ENCODE assay signal across 27 cellular contexts in the genomic region with DNA sequence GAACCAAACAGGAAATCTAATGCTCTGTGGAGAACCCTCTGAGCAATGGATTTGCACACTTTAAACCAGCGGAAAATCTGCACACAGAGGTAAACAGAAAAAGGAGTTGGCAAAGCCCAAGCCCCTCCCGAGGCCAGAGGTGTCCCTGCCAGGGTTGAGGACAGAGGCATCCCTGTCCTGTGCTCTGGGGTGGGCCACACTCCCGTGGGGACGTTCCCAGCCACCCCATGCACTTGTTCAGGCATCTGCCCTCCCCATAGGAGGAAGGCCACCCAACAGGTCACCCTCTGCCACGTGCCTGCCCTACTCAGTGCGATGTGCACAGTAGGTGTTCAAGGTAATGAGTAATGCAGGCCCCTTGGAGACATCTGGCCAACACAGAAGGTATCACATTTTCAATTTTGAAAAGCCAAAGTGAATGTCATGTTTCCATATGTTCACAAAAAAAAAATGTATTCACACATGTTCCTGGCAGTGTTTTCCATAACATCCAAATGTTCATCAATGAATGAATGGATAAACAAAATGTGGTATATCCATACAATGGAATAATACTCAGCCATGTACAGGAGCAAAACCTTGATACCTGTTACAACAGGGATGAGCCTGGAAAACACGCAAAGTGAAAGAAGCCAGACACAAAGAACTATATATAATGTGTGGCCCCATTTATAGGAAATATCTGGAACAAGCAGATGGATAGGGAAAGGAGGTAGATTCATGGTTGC.
A peak's percentile ranks its signal among the peaks of the same experiment; 100 is the strongest.
DNase-seq lines count a peak whose midpoint lies in the region; ATAC-seq, FAIRE-seq and TF ChIP-seq lines count a peak whose summit lies in the region.
"Had no signal": no experiment of that assay in that cellular context is flagged by ENCODE, and none has a peak within 500 bp of the region (broad histone marks: within the 10 kb centered on the region; RNA-seq: fewer than 3 reads in every experiment).

No MANE protein-coding gene starts in this region.

- POLR2A ChIA-PET in HepG2 (lab: Yijun Ruan, JAX) = no interaction called here

- H3K36me3 Mint-ChIP-seq in stimulated activated memory B cell treated with anti-CD40 and anti-IgM and Interleukin-4, amounts not matched to agents 10 μg/mL and 1 μg/mL and 100 μg/mL, for 72 hours = no peaks in the 10 kb centered on the region
- H3K36me3 Mint-ChIP-seq: CD14-positive monocyte; CD8-positive, alpha-beta memory T cell had no signal

- H3K4me1 ChIP-seq in HepG2 (ENCODE audit: insufficient read depth, low read length) (peaks cover 11% of the 10 kb centered on the region), right lobe of liver (peaks cover 0 to 11% (median 4%) of the 10 kb centered on the region in 4 donors), sigmoid colon (no peaks in the 10 kb centered on the region), right atrium auricular region (no peaks in the 10 kb centered on the region)
- H3K4me1 ChIP-seq: BE2C had no signal

- no peak for TF ChIP-seq CTCF in HepG2 (CRISPR knock-in tag; IDR thresholded peaks at IDR 0.05)
- no peak for TF ChIP-seq CTCF in right lobe of liver (IDR thresholded peaks at IDR 0.05)
- no peak for TF ChIP-seq CTCF in sigmoid colon (IDR thresholded peaks at IDR 0.05)
- TF ChIP-seq CTCF in right atrium auricular region (IDR thresholded peaks at IDR 0.05) = no peak

- BruUV-seq in HepG2 (replicated peaks; lab: Mats Ljungman, UMichigan) = no TSS peak

- no peaks in the 10 kb centered on the region for H3K79me2 ChIP-seq in HepG2 (ENCODE audit: insufficient read depth, low read length)

- no peak overlapping the region for H3K4me3 ChIP-seq in HepG2 (replicated peaks in 1 of 3; ENCODE audit: insufficient read depth in 1 of 3, low read depth in 2 of 3, low read length in 3 of 3)
- no peak overlapping the region for H3K4me3 ChIP-seq in right lobe of liver
- H3K4me3 ChIP-seq in sigmoid colon = no peak overlapping the region
- H3K4me3 ChIP-seq in right atrium auricular region = no peak overlapping the region
- H3K4me3 ChIP-seq: A549; BLaER1 treated with 17β-estradiol and CSF1 and Interleukin-3, amounts not matched to agents 10 nM and 100 nM; GM12878; GM23338 had no signal

- H3K27ac ChIP-seq in HepG2 (ENCODE audit: extremely low read length, insufficient read depth, low read length) (no peak overlapping the region), right lobe of liver (no peak overlapping the region), sigmoid colon (no peak overlapping the region), right atrium auricular region (no peak overlapping the region)
- H3K27ac ChIP-seq: A549; BLaER1 treated with 17β-estradiol and CSF1 and Interleukin-3, amounts not matched to agents 10 nM and 100 nM had no signal

- no peaks in the 10 kb centered on the region for H4K20me1 ChIP-seq in HepG2 (ENCODE audit: insufficient read depth, low read length)
- H4K20me1 ChIP-seq: BLaER1 treated with 17β-estradiol and CSF1 and Interleukin-3, amounts not matched to agents 10 nM and 100 nM had no signal

- H3K27me3 Mint-ChIP-seq in stimulated activated memory B cell treated with anti-CD40 and anti-IgM and Interleukin-4, amounts not matched to agents 10 μg/mL and 1 μg/mL and 100 μg/mL, for 72 hours = no peaks in the 10 kb centered on the region

- intact Hi-C loops in HepG2 (cut with micrococcal nuclease; ENCODE audit: unreplicated experiment) (no loop called here), right lobe of liver (cut with DNase I) (no loop called here), sigmoid colon (cut with DNase I) (no loop called here)

- no peaks in the 10 kb centered on the region for H3K9me3 Mint-ChIP-seq in stimulated activated memory B cell treated with anti-CD40 and anti-IgM and Interleukin-4, amounts not matched to agents 10 μg/mL and 1 μg/mL and 100 μg/mL, for 72 hours
- H3K9me3 Mint-ChIP-seq: CD4-positive, alpha-beta T cell had no signal

- H3K9ac ChIP-seq in HepG2 (ENCODE audit: insufficient read depth, low read depth, low read length) = no peak overlapping the region
- H3K9ac ChIP-seq: BLaER1 treated with 17β-estradiol and CSF1 and Interleukin-3, amounts not matched to agents 10 nM and 100 nM had no signal

- no peaks in the 10 kb centered on the region for H3K9me3 ChIP-seq in HepG2 (ENCODE audit: low read length)
- H3K9me3 ChIP-seq in right lobe of liver = no peaks in the 10 kb centered on the region
- H3K9me3 ChIP-seq in sigmoid colon = peaks cover 0 to 2% (median 0%) of the 10 kb centered on the region in 4 donors
- peaks cover 0 to 8% of the 10 kb centered on the region in 2 donors for H3K9me3 ChIP-seq in right atrium auricular region
- H3K9me3 ChIP-seq: BE2C had no signal

- in situ Hi-C loops in HepG2 (cut with HindIII; ENCODE audit: extremely low pct_ligation_motif_present, low pct_unique_long_range_greater_than_20kb) = no loop called here

- no peaks in the 10 kb centered on the region for H3K4me1 Mint-ChIP-seq in stimulated activated memory B cell treated with anti-CD40 and anti-IgM and Interleukin-4, amounts not matched to agents 10 μg/mL and 1 μg/mL and 100 μg/mL, for 72 hours
- H3K4me1 Mint-ChIP-seq: CD8-positive, alpha-beta memory T cell had no signal

- no peak for DNase-seq in HepG2 (ENCODE audit: low spot score)
- no peak for DNase-seq in right lobe of liver
- peak; percentile 51 for DNase-seq in mesenteric fat pad (ENCODE audit: low spot score)
- DNase-seq in sigmoid colon = peak; percentile 54
- DNase-seq in right atrium auricular region (ENCODE audit: low spot score) = no peak
- DNase-seq in RPMI8226 = no peak
- DNase-seq: 8988T; ACHN; AML-193; BE2C; CD4-positive, alpha-beta T cell; CD8-positive, alpha-beta memory T cell; DMS 273 treated with DMSO at 0.1 percent for 48 hours; DMS79; EL; GDM1; H9; HFFc6 had no signal

- TF ChIP-seq POLR2A in HepG2 (IDR thresholded peaks at IDR 0.05; ENCODE audit: insufficient read depth in 1 of 2, low read depth in 2 of 2, low read length in 2 of 2) (no peak), right lobe of liver (IDR thresholded peaks at IDR 0.05) (no peak), sigmoid colon (IDR thresholded peaks at IDR 0.05) (no peak)

- no peak overlapping the region for H3K4me3 Mint-ChIP-seq in stimulated activated memory B cell treated with anti-CD40 and anti-IgM and Interleukin-4, amounts not matched to agents 10 μg/mL and 1 μg/mL and 100 μg/mL, for 72 hours
- H3K4me3 Mint-ChIP-seq: CD14-positive monocyte; CD4-positive, alpha-beta T cell; CD8-positive, alpha-beta memory T cell; GM23338; H9; HFFc6 had no signal

- peaks cover 10 to 41% of the 10 kb centered on the region in 2 experiments; a peak in 4 of 5 replicates for H3K27me3 ChIP-seq in HepG2 (ENCODE audit: control insufficient read depth in 1 of 2, insufficient read depth in 2 of 2, low read length in 2 of 2)
- H3K27me3 ChIP-seq in right lobe of liver = no peaks in the 10 kb centered on the region
- H3K27me3 ChIP-seq in sigmoid colon = no peaks in the 10 kb centered on the region
- H3K27me3 ChIP-seq in right atrium auricular region = no peaks in the 10 kb centered on the region
- H3K27me3 ChIP-seq: BE2C; BLaER1 treated with 17β-estradiol and CSF1 and Interleukin-3, amounts not matched to agents 10 nM and 100 nM had no signal

- no peak overlapping the region for H3K4me2 ChIP-seq in HepG2 (ENCODE audit: low read depth, low read length)
- H3K4me2 ChIP-seq: A549; BLaER1 treated with 17β-estradiol and CSF1 and Interleukin-3, amounts not matched to agents 10 nM and 100 nM; GM23338 had no signal

- TF ChIP-seq EP300 in HepG2 (IDR thresholded peaks at IDR 0.05; ENCODE audit: low read depth in 2 of 2, low read length in 2 of 2) = no peak
- TF ChIP-seq EP300 in HepG2 (CRISPR knock-in tag; IDR thresholded peaks at IDR 0.05; ENCODE audit: borderline replicate concordance) = no peak
- TF ChIP-seq EP300 in sigmoid colon (IDR thresholded peaks at IDR 0.05) = no peak

- WGBS in HepG2 (ENCODE audit: low lambda C conversion rate) = 23% methylated on average over 5 of the region's 7 CpGs
- WGBS in right lobe of liver (ENCODE audit: insufficient coverage, low coverage, low lambda C conversion rate, missing lambda C conversion rate) = 48% methylated on average over 4 of the region's 7 CpGs
- 60 to 81% methylated on average over 7 of the region's 7 CpGs for WGBS in sigmoid colon, 2 donors

- FAIRE-seq in HepG2 (lab: Jason Lieb, UNC) = no peak
- FAIRE-seq: A549, D721Med, GM12878, GM19239 had no signal

- H2AFZ ChIP-seq in HepG2 (ENCODE audit: low read length) = no peak overlapping the region
- H2AFZ ChIP-seq: GM23338 had no signal

- no peaks in the 10 kb centered on the region for H3K36me3 ChIP-seq in HepG2 (replicated peaks in 1 of 2; ENCODE audit: control insufficient read depth in 1 of 2, insufficient read depth in 2 of 2, low read length in 2 of 2)
- no peaks in the 10 kb centered on the region for H3K36me3 ChIP-seq in right lobe of liver
- H3K36me3 ChIP-seq in sigmoid colon = no peaks in the 10 kb centered on the region
- H3K36me3 ChIP-seq in right atrium auricular region = no peaks in the 10 kb centered on the region
- H3K36me3 ChIP-seq: BLaER1 treated with 17β-estradiol and CSF1 and Interleukin-3, amounts not matched to agents 10 nM and 100 nM had no signal

- ATAC-seq in HepG2 (no peak), right lobe of liver (no peak)
- no peak for ATAC-seq in stimulated activated memory B cell treated with anti-CD40 and anti-IgM and Interleukin-4, amounts not matched to agents 10 μg/mL and 1 μg/mL and 100 μg/mL, for 72 hours
- ATAC-seq: A549, GM12878, GM23338, HCT116 had no signal

- no peak overlapping the region for H3K27ac Mint-ChIP-seq in stimulated activated memory B cell treated with anti-CD40 and anti-IgM and Interleukin-4, amounts not matched to agents 10 μg/mL and 1 μg/mL and 100 μg/mL, for 72 hours
- H3K27ac Mint-ChIP-seq: CD14-positive monocyte; CD4-positive, alpha-beta T cell; CD8-positive, alpha-beta memory T cell; GM23338; H9; HFFc6 had no signal

- TF ChIP-seq RAD21 in HepG2 (CRISPR knock-in tag; IDR thresholded peaks at IDR 0.05) = no peak

- CTCF ChIA-PET in HepG2 (lab: Yijun Ruan, JAX; ENCODE audit: low intra/inter-chr PET ratio, low total read pairs) = no interaction called here

TF ChIP-seq in HepG2, 621 proteins besides CTCF, POLR2A, EP300 and RAD21:
- TF ChIP-seq ZKSCAN1 (IDR thresholded peaks at IDR 0.05; ENCODE audit: low read length) = 0 out of 2 replicates have a peak, but pooled peaks have one; percentile 27
- no peak for TF ChIP-seq JDP2 (CRISPR knock-in tag; IDR thresholded peaks at IDR 0.05; ENCODE audit: borderline replicate concordance)

Comparison
In these comparisons a context has a peak if more than half of its experiments do, and no peak if none do; other contexts are left out.
1. DNase-seq: peak in mesenteric fat pad (single experiment) and sigmoid colon (single experiment); none in HepG2 (single experiment), right lobe of liver (0 of 3), right atrium auricular region (single experiment) and RPMI8226 (single experiment).